In the genomic region with DNA sequence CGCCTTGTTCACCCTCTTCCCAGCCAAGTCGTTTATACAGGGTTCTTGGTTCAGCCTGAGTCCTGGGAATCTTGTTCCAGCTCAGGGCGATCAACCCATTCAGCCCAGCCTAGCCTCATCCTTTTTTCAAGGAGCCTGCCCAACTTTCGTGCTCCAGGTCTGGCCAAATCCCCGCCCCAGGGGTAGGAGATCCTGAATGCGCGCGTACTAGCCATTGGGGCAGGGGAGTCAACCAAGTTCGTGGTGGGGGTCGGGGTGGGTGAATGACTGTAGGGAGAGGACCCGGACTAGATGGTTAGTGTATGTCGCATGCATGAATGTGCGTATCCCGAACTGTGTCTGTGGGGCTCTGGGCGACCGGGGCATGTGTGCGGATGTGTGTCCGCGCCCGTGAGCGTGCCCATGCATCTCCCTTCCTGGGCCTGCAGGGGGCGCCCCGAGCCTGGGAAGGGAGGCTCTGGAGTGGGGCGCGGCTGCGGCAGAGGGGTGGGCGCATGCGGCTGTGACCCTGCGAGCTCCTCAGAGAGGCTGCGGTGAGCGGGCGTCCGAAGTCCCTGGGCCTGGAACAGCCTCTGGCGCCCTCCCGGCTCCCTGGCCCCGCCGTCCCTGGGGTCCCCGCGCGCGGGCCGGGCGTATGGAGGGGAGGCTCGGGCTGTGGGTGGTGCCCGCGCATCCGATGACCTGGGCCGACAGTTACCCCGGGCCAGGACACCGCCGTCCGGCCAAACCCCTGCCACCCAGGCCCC, we compare ENCODE assay signal across 1 cellular context.
TF ChIP-seq lines count a peak whose summit lies in the region.

No MANE protein-coding gene starts in this region.

TF ChIP-seq in A549, 52 proteins besides CTCF, POLR2A, EP300 and RAD21 (continued from another document):
- TF ChIP-seq, protein P1, sequence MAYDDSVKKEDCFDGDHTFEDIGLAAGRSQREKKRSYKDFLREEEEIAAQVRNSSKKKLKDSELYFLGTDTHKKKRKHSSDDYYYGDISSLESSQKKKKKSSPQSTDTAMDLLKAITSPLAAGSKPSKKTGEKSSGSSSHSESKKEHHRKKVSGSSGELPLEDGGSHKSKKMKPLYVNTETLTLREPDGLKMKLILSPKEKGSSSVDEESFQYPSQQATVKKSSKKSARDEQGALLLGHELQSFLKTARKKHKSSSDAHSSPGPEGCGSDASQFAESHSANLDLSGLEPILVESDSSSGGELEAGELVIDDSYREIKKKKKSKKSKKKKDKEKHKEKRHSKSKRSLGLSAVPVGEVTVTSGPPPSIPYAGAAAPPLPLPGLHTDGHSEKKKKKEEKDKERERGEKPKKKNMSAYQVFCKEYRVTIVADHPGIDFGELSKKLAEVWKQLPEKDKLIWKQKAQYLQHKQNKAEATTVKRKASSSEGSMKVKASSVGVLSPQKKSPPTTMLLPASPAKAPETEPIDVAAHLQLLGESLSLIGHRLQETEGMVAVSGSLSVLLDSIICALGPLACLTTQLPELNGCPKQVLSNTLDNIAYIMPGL (CRISPR knock-in tag; IDR thresholded peaks at IDR 0.05; ENCODE audit: borderline replicate concordance) = 0 out of 2 replicates have a peak, but pooled peaks have one; percentile 33
